In genomic region chr2:113203217-113203530, GRCh38 we compare ENCODE assay signal across 14 cellular contexts. TPM values are rescaled to one million over a fixed set of nuclear protein-coding genes. Genes with fewer than 3 reads are reported as not detected.
DNase-seq lines count a peak whose midpoint lies in the region; ATAC-seq, FAIRE-seq and TF ChIP-seq lines count a peak whose summit lies in the region.
"Had no signal": no experiment of that assay in that cellular context is flagged by ENCODE, and none has a peak within 500 bp of the region (broad histone marks: within the 10 kb centered on the region; RNA-seq: fewer than 3 reads in every experiment).

No MANE protein-coding gene starts in this region.

- ATAC-seq in activated T-cell treated with anti-CD3 and anti-CD28 coated beads, Interleukin-2, amount 50 U/mL, for 4 hours = no peak

- peaks cover 26% of the 10 kb centered on the region for H3K36me3 ChIP-seq in CD8-positive, alpha-beta memory T cell (ENCODE audit: insufficient read depth, low read length)
- H3K36me3 ChIP-seq in bronchial epithelial cell (ENCODE audit: control insufficient read depth, insufficient read depth, low read length) (peaks cover 13% of the 10 kb centered on the region), thyroid gland (no peaks in the 10 kb centered on the region)

- no peaks in the 10 kb centered on the region for H3K9me3 ChIP-seq in CD8-positive, alpha-beta memory T cell (ENCODE audit: low read length)
- H3K9me3 ChIP-seq in thyroid gland = no peaks in the 10 kb centered on the region
- H3K9me3 ChIP-seq: adrenal gland, psoas muscle, tibial artery had no signal

- no peaks in the 10 kb centered on the region for H3K9me3 Mint-ChIP-seq in activated T-cell treated with anti-CD3 and anti-CD28 coated beads, Interleukin-2, amount 50 U/mL, for 24 hours
- no peaks in the 10 kb centered on the region for H3K9me3 Mint-ChIP-seq in activated T-cell treated with anti-CD3 and anti-CD28 coated beads, Interleukin-2, amount 50 U/mL, for 4 hours
- H3K9me3 Mint-ChIP-seq in CD8-positive, alpha-beta memory T cell = no peaks in the 10 kb centered on the region

- DNase-seq in activated T-cell treated with anti-CD3 and anti-CD28 coated beads, Interleukin-2, amount 50 U/mL, for 24 hours = peak; percentile 8
- DNase-seq in activated T-cell treated with anti-CD3 and anti-CD28 coated beads, Interleukin-2, amount 50 U/mL, for 4 hours = no peak
- DNase-seq in CD8-positive, alpha-beta memory T cell = no peak
- DNase-seq in bronchial epithelial cell (ENCODE audit: low read depth) (peak; percentile 23), posterior vena cava (ENCODE audit: low spot score) (peak; percentile 0), erythroblast (lab: John Stamatoyannopoulos, UW) (no peak), thyroid gland (no peak), EL (no peak)
- DNase-seq: cerebellar nuclear complex had no signal

- H3K27me3 ChIP-seq in CD8-positive, alpha-beta memory T cell (ENCODE audit: insufficient read depth, low read length, poor library complexity, severe bottlenecking) = no peaks in the 10 kb centered on the region
- H3K27me3 ChIP-seq in bronchial epithelial cell (ENCODE audit: control insufficient read depth, insufficient read depth, low read length) (no peaks in the 10 kb centered on the region), thyroid gland (no peaks in the 10 kb centered on the region)
- H3K27me3 ChIP-seq: adrenal gland, tibial artery had no signal

- H3K27me3 Mint-ChIP-seq in activated T-cell treated with anti-CD3 and anti-CD28 coated beads, Interleukin-2, amount 50 U/mL, for 24 hours = no peaks in the 10 kb centered on the region
- H3K27me3 Mint-ChIP-seq in activated T-cell treated with anti-CD3 and anti-CD28 coated beads, Interleukin-2, amount 50 U/mL, for 4 hours (ENCODE audit: low read depth) = no peaks in the 10 kb centered on the region
- H3K27me3 Mint-ChIP-seq in CD8-positive, alpha-beta memory T cell = no peaks in the 10 kb centered on the region

- H3K4me1 ChIP-seq in CD8-positive, alpha-beta memory T cell (ENCODE audit: insufficient read depth, low read length) = peaks cover 8% of the 10 kb centered on the region
- peaks cover 30 to 70% of the 10 kb centered on the region in 2 donors for H3K4me1 ChIP-seq in thyroid gland
- H3K4me1 ChIP-seq: psoas muscle had no signal

- intact Hi-C loops in posterior vena cava (cut with DNase I) = loop anchor here in 1 of 2 donors (5.0 kb wide), 2 partner anchors 44 to 169 kb away; no protein-coding TSS in a partner anchor
- intact Hi-C loops in thyroid gland (cut with DNase I) = loop anchor here (10.0 kb wide), 1 partner anchor 172 kb away; no protein-coding TSS in a partner anchor

- peaks cover 21% of the 10 kb centered on the region for H3K4me1 Mint-ChIP-seq in activated T-cell treated with anti-CD3 and anti-CD28 coated beads, Interleukin-2, amount 50 U/mL, for 24 hours (ENCODE audit: low read depth)
- peaks cover 16% of the 10 kb centered on the region for H3K4me1 Mint-ChIP-seq in activated T-cell treated with anti-CD3 and anti-CD28 coated beads, Interleukin-2, amount 50 U/mL, for 4 hours (ENCODE audit: low read depth)
- peaks cover 16 to 33% (median 19%) of the 10 kb centered on the region in 3 donors for H3K4me1 Mint-ChIP-seq in CD8-positive, alpha-beta memory T cell

- FAIRE-seq in bronchial epithelial cell (lab: Jason Lieb, UNC) = no peak
- FAIRE-seq: H54, RCC 7860 had no signal

- POLR2A ChIA-PET in CD8-positive, alpha-beta memory T cell (lab: Charles Lee) = interaction anchor here (0.8 to 1.3 kb wide), 2 partner anchors 47 to 65 kb away, joined by 3 read pairs; no protein-coding TSS in a partner anchor

- no peak overlapping the region for H3K4me3 Mint-ChIP-seq in activated T-cell treated with anti-CD3 and anti-CD28 coated beads, Interleukin-2, amount 50 U/mL, for 24 hours
- no peak overlapping the region for H3K4me3 Mint-ChIP-seq in activated T-cell treated with anti-CD3 and anti-CD28 coated beads, Interleukin-2, amount 50 U/mL, for 4 hours
- H3K4me3 Mint-ChIP-seq in CD8-positive, alpha-beta memory T cell = no peak overlapping the region

- TF ChIP-seq CTCF in bronchial epithelial cell (IDR thresholded peaks at IDR 0.05; ENCODE audit: insufficient read depth, low read length, severe bottlenecking) = no peak
- TF ChIP-seq CTCF in thyroid gland (IDR thresholded peaks at IDR 0.05) = no peak

- H3K27ac ChIP-seq in CD8-positive, alpha-beta memory T cell (ENCODE audit: low read depth, low read length) = no peak overlapping the region
- H3K27ac ChIP-seq in thyroid gland = no peak overlapping the region
- H3K27ac ChIP-seq: psoas muscle, tibial artery had no signal

- peaks cover 54% of the 10 kb centered on the region for H3K36me3 Mint-ChIP-seq in activated T-cell treated with anti-CD3 and anti-CD28 coated beads, Interleukin-2, amount 50 U/mL, for 24 hours (ENCODE audit: low read depth)
- peaks cover 13% of the 10 kb centered on the region for H3K36me3 Mint-ChIP-seq in activated T-cell treated with anti-CD3 and anti-CD28 coated beads, Interleukin-2, amount 50 U/mL, for 4 hours (ENCODE audit: insufficient read depth)
- peaks cover 0 to 48% (median 4%) of the 10 kb centered on the region in 3 donors for H3K36me3 Mint-ChIP-seq in CD8-positive, alpha-beta memory T cell

- CTCF ChIA-PET in CD8-positive, alpha-beta memory T cell (lab: Charles Lee) = interaction anchor here (1.6 to 18.6 kb wide), 11 partner anchors 14 to 186 kb away, joined by 4 to 470 read pairs (median 14); partner anchors contain the start of gene PSD4

- TF ChIP-seq POLR2A in erythroblast (IDR thresholded peaks at IDR 0.05; ENCODE audit: low read length) = no peak
- TF ChIP-seq POLR2A in thyroid gland (IDR thresholded peaks at IDR 0.05) = no peak

- no peak overlapping the region for H3K4me3 ChIP-seq in CD8-positive, alpha-beta memory T cell (ENCODE audit: low read length)
- no peak overlapping the region for H3K4me3 ChIP-seq in bronchial epithelial cell (ENCODE audit: low read depth, low read length)
- no peak overlapping the region for H3K4me3 ChIP-seq in thyroid gland (replicated peaks in 1 of 3)
- H3K4me3 ChIP-seq: adrenal gland, psoas muscle, tibial artery had no signal

- peak overlapping the region; percentile 47 for H3K27ac Mint-ChIP-seq in activated T-cell treated with anti-CD3 and anti-CD28 coated beads, Interleukin-2, amount 50 U/mL, for 24 hours
- peak overlapping the region in 6 of 8 donors; percentile 7 to 66 (median 32) for H3K27ac Mint-ChIP-seq in CD8-positive, alpha-beta memory T cell

RNA-seq across cellular contexts. Expression of gene PSD4, which starts 29.4 kb away (rescaled TPM):
- 100 to 1,000 TPM; 155 to 172 (median 164) TPM for total RNA-seq in activated T-cell treated with anti-CD3 and anti-CD28 coated beads, Interleukin-2, amount 50 U/mL, for 4 hours
- 100 to 1,000 TPM; 192 to 193 TPM for total RNA-seq in CD8-positive, alpha-beta memory T cell
- 42.1 TPM for polyA plus RNA-seq in CD8-positive, alpha-beta memory T cell
- 25.0 and 27.0 TPM in 2 replicates for total RNA-seq in bronchial epithelial cell
- 10 to 100 TPM in 1 of 2 donors, 1 to 10 TPM in 1; 5.8 to 10.5 TPM for total RNA-seq in posterior vena cava
- 100 to 1,000 TPM in 3 of 4 donors, 10 to 100 TPM in 1; 63.7 to 136 (median 111) TPM for total RNA-seq in thyroid gland

Comparison
In these comparisons a context has a peak if more than half of its experiments do, and no peak if none do; other contexts are left out.
1. DNase-seq: peak in activated T-cell treated with anti-CD3 and anti-CD28 coated beads, Interleukin-2, amount 50 U/mL, for 24 hours (single experiment), bronchial epithelial cell (single experiment) and posterior vena cava (single experiment); none in activated T-cell treated with anti-CD3 and anti-CD28 coated beads, Interleukin-2, amount 50 U/mL, for 4 hours (single experiment), CD8-positive, alpha-beta memory T cell (0 of 5), erythroblast (0 of 2), thyroid gland (0 of 2) and EL (single experiment).